ENCODE assay signal across 8 cellular contexts in genomic region chr2:164717000-164717597, GRCh38.
A peak's percentile ranks its signal among the peaks of the same experiment; 100 is the strongest.
DNase-seq lines count a peak whose midpoint lies in the region; ATAC-seq, FAIRE-seq and TF ChIP-seq lines count a peak whose summit lies in the region.

No MANE protein-coding gene starts in this region.

- no peaks in the 10 kb centered on the region for H3K27me3 ChIP-seq in osteoblast (ENCODE audit: insufficient read depth, low read length)
- H3K27me3 ChIP-seq in MG63, result no peaks in the 10 kb centered on the region

- H3K4me3 Mint-ChIP-seq in chondrocyte (ENCODE audit: unreplicated experiment), result no peak overlapping the region
- H3K4me3 Mint-ChIP-seq in activated CD8-positive, alpha-beta memory T cell treated with anti-CD3 and anti-CD28 coated beads, Interleukin-2, amount 10 ng/mL, durations not matched to agents 7 days and 5 days, result no peak overlapping the region

- CTCF ChIA-PET in activated CD8-positive, alpha-beta memory T cell treated with anti-CD3 and anti-CD28 coated beads, Interleukin-2, amount 10 ng/mL, durations not matched to agents 7 days and 5 days (lab: Charles Lee), result interaction anchor here (0.9 to 1.4 kb wide), 2 partner anchors 13 to 157 kb away, joined by 3 to 4 read pairs; no protein-coding TSS in a partner anchor

- no peak overlapping the region for H3K4me2 ChIP-seq in osteoblast (ENCODE audit: insufficient read depth, low read length)

- no peaks in the 10 kb centered on the region for H3K27me3 Mint-ChIP-seq in chondrocyte (ENCODE audit: low read depth)
- no peaks in the 10 kb centered on the region for H3K27me3 Mint-ChIP-seq in activated CD8-positive, alpha-beta memory T cell treated with anti-CD3 and anti-CD28 coated beads, Interleukin-2, amount 10 ng/mL, durations not matched to agents 7 days and 5 days

- TF ChIP-seq CTCF in chondrocyte (IDR thresholded peaks at IDR 0.05) (peak; percentile 97), osteoblast (IDR thresholded peaks at IDR 0.05; ENCODE audit: extremely low read depth, low read depth, low read length) (peak; percentile 74)

- H3K9me3 ChIP-seq in osteoblast (ENCODE audit: low read depth, low read length) (no peaks in the 10 kb centered on the region), MG63 (no peaks in the 10 kb centered on the region)

- H3K9me3 Mint-ChIP-seq in chondrocyte (ENCODE audit: low read depth), result no peaks in the 10 kb centered on the region
- no peaks in the 10 kb centered on the region for H3K9me3 Mint-ChIP-seq in activated CD8-positive, alpha-beta memory T cell treated with anti-CD3 and anti-CD28 coated beads, Interleukin-2, amount 10 ng/mL, durations not matched to agents 7 days and 5 days (ENCODE audit: low read depth)

- H3K27ac Mint-ChIP-seq in chondrocyte (ENCODE audit: unreplicated experiment), result no peak overlapping the region
- H3K27ac Mint-ChIP-seq in activated CD8-positive, alpha-beta memory T cell treated with anti-CD3 and anti-CD28 coated beads, Interleukin-2, amount 10 ng/mL, durations not matched to agents 7 days and 5 days, result no peak overlapping the region

- H3K27ac ChIP-seq in osteoblast (ENCODE audit: low read depth, low read length), result no peak overlapping the region

- H3K4me3 ChIP-seq in osteoblast (ENCODE audit: insufficient read depth, low read length), result no peak overlapping the region
- H3K4me3 ChIP-seq in MG63, result no peak overlapping the region

- no peaks in the 10 kb centered on the region for H4K20me1 ChIP-seq in osteoblast (ENCODE audit: insufficient read depth, low read length)

- ATAC-seq in activated CD8-positive, alpha-beta memory T cell treated with anti-CD3 and anti-CD28 coated beads, Interleukin-2, amount 10 ng/mL, durations not matched to agents 7 days and 5 days, result no peak

- DNase-seq in ELR (ENCODE audit: low read depth) (peak; percentile 63), M059J (ENCODE audit: low read depth) (peak; percentile 25), chondrocyte (ENCODE audit: low spot score) (no peak), osteoblast (ENCODE audit: insufficient read length, low spot score, missing footprints) (no peak), NCI-H510A treated with DMSO at 0.1 percent for 48 hours (lab: John Stamatoyannopoulos, UW) (no peak), MG63 (no peak), GM19239 (ENCODE audit: insufficient read length, low spot score) (no peak)
- DNase-seq in activated CD8-positive, alpha-beta memory T cell treated with anti-CD3 and anti-CD28 coated beads, Interleukin-2, amount 10 ng/mL, durations not matched to agents 7 days and 5 days, result no peak

- no peak for FAIRE-seq in GM19239 (lab: Jason Lieb, UNC)

- no peak overlapping the region for H2AFZ ChIP-seq in osteoblast (ENCODE audit: low read length)

- H3K4me1 Mint-ChIP-seq in chondrocyte (ENCODE audit: low read depth), result peaks cover 35% of the 10 kb centered on the region
- H3K4me1 Mint-ChIP-seq in activated CD8-positive, alpha-beta memory T cell treated with anti-CD3 and anti-CD28 coated beads, Interleukin-2, amount 10 ng/mL, durations not matched to agents 7 days and 5 days, result no peaks in the 10 kb centered on the region

- no peaks in the 10 kb centered on the region for H3K36me3 ChIP-seq in osteoblast (ENCODE audit: insufficient read depth, low read length)
- H3K36me3 ChIP-seq in MG63, result no peaks in the 10 kb centered on the region

- peaks cover 3% of the 10 kb centered on the region for H3K36me3 Mint-ChIP-seq in chondrocyte (ENCODE audit: low read depth)
- no peaks in the 10 kb centered on the region for H3K36me3 Mint-ChIP-seq in activated CD8-positive, alpha-beta memory T cell treated with anti-CD3 and anti-CD28 coated beads, Interleukin-2, amount 10 ng/mL, durations not matched to agents 7 days and 5 days

- H3K79me2 ChIP-seq in osteoblast (ENCODE audit: insufficient read depth, low read length), result no peaks in the 10 kb centered on the region

- H3K4me1 ChIP-seq in osteoblast (ENCODE audit: insufficient read depth, low read length), result peaks cover 10% of the 10 kb centered on the region

Comparison
In these comparisons a context has a peak if more than half of its experiments do, and no peak if none do; other contexts are left out.
1. DNase-seq: peak in ELR (single experiment) and M059J (single experiment); none in chondrocyte (single experiment), osteoblast (single experiment), NCI-H510A treated with DMSO at 0.1 percent for 48 hours (single experiment), MG63 (single experiment), activated CD8-positive, alpha-beta memory T cell treated with anti-CD3 and anti-CD28 coated beads, Interleukin-2, amount 10 ng/mL, durations not matched to agents 7 days and 5 days (single experiment) and GM19239 (single experiment).